In the genomic region with DNA sequence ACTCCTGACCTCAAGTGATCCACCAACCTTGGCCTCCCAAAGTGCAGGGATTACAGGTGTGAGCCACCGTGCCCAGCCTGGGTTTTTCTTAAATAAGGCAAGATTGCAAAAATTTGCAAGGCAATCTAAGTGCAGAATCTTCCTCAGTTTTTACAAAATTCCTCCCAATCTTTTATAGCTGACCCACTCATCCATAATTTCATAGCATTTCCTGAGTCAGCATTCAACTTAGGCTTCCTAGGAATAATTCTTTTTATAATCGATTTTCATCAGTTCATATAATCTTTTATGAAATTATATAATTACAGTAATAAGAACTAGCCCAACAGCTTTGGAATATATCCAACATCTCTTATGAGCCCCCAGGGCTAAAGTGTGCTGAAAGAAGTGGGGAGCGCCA, we compare ENCODE assay signal across 3 cellular contexts.
TF ChIP-seq lines count a peak whose summit lies in the region.

No MANE protein-coding gene starts in this region.

TF ChIP-seq in A549, 52 proteins besides CTCF, POLR2A, EP300 and RAD21:
- TF ChIP-seq MAFK (IDR thresholded peaks at IDR 0.05; ENCODE audit: partially characterized antibody) (peak; percentile 64), TP53 (CRISPR knock-in tag; IDR thresholded peaks at IDR 0.05) (no peak)
TF ChIP-seq in A549: peak in this region for 1.

TF ChIP-seq in IMR-90, 13 proteins besides CTCF, POLR2A, EP300 and RAD21:
- TF ChIP-seq BHLHE40 (IDR thresholded peaks at IDR 0.05; ENCODE audit: low read depth, low read length) (no peak), FOS (IDR thresholded peaks at IDR 0.05; ENCODE audit: low read depth, low read length) (no peak), MAFK (IDR thresholded peaks at IDR 0.05; ENCODE audit: low read depth, low read length) (peak; percentile 66)

TF ChIP-seq in K562, 482 proteins besides CTCF, POLR2A, EP300 and RAD21:
- TF ChIP-seq, protein P1, sequence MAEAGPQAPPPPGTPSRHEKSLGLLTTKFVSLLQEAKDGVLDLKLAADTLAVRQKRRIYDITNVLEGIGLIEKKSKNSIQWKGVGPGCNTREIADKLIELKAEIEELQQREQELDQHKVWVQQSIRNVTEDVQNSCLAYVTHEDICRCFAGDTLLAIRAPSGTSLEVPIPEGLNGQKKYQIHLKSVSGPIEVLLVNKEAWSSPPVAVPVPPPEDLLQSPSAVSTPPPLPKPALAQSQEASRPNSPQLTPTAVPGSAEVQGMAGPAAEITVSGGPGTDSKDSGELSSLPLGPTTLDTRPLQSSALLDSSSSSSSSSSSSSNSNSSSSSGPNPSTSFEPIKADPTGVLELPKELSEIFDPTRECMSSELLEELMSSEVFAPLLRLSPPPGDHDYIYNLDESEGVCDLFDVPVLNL (CRISPR knock-in tag; IDR thresholded peaks at IDR 0.05; ENCODE audit: low read depth) = no peak
- TF ChIP-seq, protein P2, sequence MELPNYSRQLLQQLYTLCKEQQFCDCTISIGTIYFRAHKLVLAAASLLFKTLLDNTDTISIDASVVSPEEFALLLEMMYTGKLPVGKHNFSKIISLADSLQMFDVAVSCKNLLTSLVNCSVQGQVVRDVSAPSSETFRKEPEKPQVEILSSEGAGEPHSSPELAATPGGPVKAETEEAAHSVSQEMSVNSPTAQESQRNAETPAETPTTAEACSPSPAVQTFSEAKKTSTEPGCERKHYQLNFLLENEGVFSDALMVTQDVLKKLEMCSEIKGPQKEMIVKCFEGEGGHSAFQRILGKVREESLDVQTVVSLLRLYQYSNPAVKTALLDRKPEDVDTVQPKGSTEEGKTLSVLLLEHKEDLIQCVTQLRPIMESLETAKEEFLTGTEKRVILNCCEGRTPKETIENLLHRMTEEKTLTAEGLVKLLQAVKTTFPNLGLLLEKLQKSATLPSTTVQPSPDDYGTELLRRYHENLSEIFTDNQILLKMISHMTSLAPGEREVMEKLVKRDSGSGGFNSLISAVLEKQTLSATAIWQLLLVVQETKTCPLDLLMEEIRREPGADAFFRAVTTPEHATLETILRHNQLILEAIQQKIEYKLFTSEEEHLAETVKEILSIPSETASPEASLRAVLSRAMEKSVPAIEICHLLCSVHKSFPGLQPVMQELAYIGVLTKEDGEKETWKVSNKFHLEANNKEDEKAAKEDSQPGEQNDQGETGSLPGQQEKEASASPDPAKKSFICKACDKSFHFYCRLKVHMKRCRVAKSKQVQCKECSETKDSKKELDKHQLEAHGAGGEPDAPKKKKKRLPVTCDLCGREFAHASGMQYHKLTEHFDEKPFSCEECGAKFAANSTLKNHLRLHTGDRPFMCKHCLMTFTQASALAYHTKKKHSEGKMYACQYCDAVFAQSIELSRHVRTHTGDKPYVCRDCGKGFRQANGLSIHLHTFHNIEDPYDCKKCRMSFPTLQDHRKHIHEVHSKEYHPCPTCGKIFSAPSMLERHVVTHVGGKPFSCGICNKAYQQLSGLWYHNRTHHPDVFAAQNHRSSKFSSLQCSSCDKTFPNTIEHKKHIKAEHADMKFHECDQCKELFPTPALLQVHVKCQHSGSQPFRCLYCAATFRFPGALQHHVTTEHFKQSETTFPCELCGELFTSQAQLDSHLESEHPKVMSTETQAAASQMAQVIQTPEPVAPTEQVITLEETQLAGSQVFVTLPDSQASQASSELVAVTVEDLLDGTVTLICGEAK (IDR thresholded peaks at IDR 0.05) = no peak
- TF ChIP-seq, protein P2 (CRISPR knock-in tag; IDR thresholded peaks at IDR 0.05) = no peak
- no peak for TF ChIP-seq ZNF717 (CRISPR knock-in tag; IDR thresholded peaks at IDR 0.05)
- no peak for TF ChIP-seq TEAD1 (CRISPR knock-in tag; IDR thresholded peaks at IDR 0.05)
- no peak for TF ChIP-seq PCBP1 (IDR thresholded peaks at IDR 0.05; ENCODE audit: low read depth, low read length, poor library complexity, severe bottlenecking)
- peak; percentile 62 for TF ChIP-seq ZNF316 (IDR thresholded peaks at IDR 0.05)
- no peak for TF ChIP-seq NCOA4 (IDR thresholded peaks at IDR 0.05; ENCODE audit: partially characterized antibody)
- TF ChIP-seq, protein P3, sequence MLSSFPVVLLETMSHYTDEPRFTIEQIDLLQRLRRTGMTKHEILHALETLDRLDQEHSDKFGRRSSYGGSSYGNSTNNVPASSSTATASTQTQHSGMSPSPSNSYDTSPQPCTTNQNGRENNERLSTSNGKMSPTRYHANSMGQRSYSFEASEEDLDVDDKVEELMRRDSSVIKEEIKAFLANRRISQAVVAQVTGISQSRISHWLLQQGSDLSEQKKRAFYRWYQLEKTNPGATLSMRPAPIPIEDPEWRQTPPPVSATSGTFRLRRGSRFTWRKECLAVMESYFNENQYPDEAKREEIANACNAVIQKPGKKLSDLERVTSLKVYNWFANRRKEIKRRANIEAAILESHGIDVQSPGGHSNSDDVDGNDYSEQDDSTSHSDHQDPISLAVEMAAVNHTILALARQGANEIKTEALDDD (IDR thresholded peaks at IDR 0.05) = no peak
- no peak for TF ChIP-seq TFAM (CRISPR knock-in tag; conservative IDR thresholded peaks at IDR 0.05)
- peak; percentile 46 for TF ChIP-seq MAFF (IDR thresholded peaks at IDR 0.05; ENCODE audit: low read length)
- TF ChIP-seq MAFK (IDR thresholded peaks at IDR 0.05; ENCODE audit: low read length) = peak; percentile 11; the same call in 1 of the 2 replicates
- TF ChIP-seq, protein P4, sequence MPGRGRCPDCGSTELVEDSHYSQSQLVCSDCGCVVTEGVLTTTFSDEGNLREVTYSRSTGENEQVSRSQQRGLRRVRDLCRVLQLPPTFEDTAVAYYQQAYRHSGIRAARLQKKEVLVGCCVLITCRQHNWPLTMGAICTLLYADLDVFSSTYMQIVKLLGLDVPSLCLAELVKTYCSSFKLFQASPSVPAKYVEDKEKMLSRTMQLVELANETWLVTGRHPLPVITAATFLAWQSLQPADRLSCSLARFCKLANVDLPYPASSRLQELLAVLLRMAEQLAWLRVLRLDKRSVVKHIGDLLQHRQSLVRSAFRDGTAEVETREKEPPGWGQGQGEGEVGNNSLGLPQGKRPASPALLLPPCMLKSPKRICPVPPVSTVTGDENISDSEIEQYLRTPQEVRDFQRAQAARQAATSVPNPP (IDR thresholded peaks at IDR 0.05; ENCODE audit: borderline replicate concordance, insufficient read depth, insufficient read length) = no peak
- TF ChIP-seq ZNF764 (CRISPR knock-in tag; IDR thresholded peaks at IDR 0.05; ENCODE audit: low read depth) = no peak
- TF ChIP-seq RFX7 (CRISPR knock-in tag; IDR thresholded peaks at IDR 0.05) = no peak
- TF ChIP-seq C11orf30 (IDR thresholded peaks at IDR 0.05; ENCODE audit: low read depth) = peak; percentile 48; the same call in 1 of the 2 replicates
- TF ChIP-seq, protein P5, sequence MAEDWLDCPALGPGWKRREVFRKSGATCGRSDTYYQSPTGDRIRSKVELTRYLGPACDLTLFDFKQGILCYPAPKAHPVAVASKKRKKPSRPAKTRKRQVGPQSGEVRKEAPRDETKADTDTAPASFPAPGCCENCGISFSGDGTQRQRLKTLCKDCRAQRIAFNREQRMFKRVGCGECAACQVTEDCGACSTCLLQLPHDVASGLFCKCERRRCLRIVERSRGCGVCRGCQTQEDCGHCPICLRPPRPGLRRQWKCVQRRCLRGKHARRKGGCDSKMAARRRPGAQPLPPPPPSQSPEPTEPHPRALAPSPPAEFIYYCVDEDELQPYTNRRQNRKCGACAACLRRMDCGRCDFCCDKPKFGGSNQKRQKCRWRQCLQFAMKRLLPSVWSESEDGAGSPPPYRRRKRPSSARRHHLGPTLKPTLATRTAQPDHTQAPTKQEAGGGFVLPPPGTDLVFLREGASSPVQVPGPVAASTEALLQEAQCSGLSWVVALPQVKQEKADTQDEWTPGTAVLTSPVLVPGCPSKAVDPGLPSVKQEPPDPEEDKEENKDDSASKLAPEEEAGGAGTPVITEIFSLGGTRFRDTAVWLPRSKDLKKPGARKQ (CRISPR knock-in tag; IDR thresholded peaks at IDR 0.05) = no peak
- no peak for TF ChIP-seq MAZ (CRISPR knock-in tag; conservative IDR thresholded peaks at IDR 0.05 in 1 of 2, IDR thresholded peaks at IDR 0.05 in 1 of 2)
- no peak for TF ChIP-seq RBM22 (IDR thresholded peaks at IDR 0.05; ENCODE audit: low read depth, low read length, poor library complexity, severe bottlenecking)
- TF ChIP-seq SMARCC2 (IDR thresholded peaks at IDR 0.05; ENCODE audit: low read depth) = no peak
- no peak for TF ChIP-seq GABPA (tag; conservative IDR thresholded peaks at IDR 0.05; ENCODE audit: low read depth)
